Comparison of ENCODE assay signal across 1 cellular context in genomic region chr9:75889577-75889976, GRCh38.
TF ChIP-seq lines count a peak whose summit lies in the region.

No MANE protein-coding gene starts in this region.

TF ChIP-seq in H1, 55 proteins besides CTCF, POLR2A, EP300 and RAD21 (continued from another document):
- TF ChIP-seq CREB1 (IDR thresholded peaks at IDR 0.05) (no peak), SP4 (IDR thresholded peaks at IDR 0.05; ENCODE audit: low read length) (no peak), BRCA1 (IDR thresholded peaks at IDR 0.05; ENCODE audit: low read depth, low read length) (no peak), POLR2AphosphoS5 (IDR thresholded peaks at IDR 0.05; ENCODE audit: low read depth, low read length) (no peak), TAF7 (optimal IDR thresholded peaks at IDR 0.05; ENCODE audit: borderline replicate concordance, low read depth, low read length) (no peak), TCF12 (IDR thresholded peaks at IDR 0.05; ENCODE audit: low read depth, low read length) (no peak), TEAD4 (IDR thresholded peaks at IDR 0.05; ENCODE audit: low read depth, low read length) (no peak), KDM4A (IDR thresholded peaks at IDR 0.05; ENCODE audit: low read depth, low read length, severe bottlenecking) (no peak)
